12 cellular contexts compared by ENCODE assay signal in the genomic region with DNA sequence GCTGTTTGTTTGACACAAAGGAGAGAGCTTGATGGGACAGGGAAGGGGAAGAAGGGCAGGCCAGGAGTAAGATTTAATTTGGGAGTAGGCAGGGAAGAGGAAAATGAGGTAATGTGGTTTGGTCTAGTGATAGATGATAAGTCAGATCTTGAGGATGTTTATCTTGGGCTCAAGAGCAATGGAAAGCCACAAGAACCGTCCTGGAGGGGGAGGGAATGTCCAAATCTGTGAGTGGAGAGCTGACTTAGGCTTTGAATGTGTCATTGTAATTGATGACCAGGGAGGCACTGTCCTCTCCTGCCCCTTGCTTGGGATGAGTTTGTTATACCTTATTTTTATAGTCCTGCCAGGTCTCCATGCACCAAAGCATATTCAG. TPM values are rescaled to one million over a fixed set of nuclear protein-coding genes. Genes with fewer than 3 reads are reported as not detected.
DNase-seq lines count a peak whose midpoint lies in the region; TF ChIP-seq lines count a peak whose summit lies in the region.
"Had no signal": no experiment of that assay in that cellular context is flagged by ENCODE, and none has a peak within 500 bp of the region (broad histone marks: within the 10 kb centered on the region; RNA-seq: fewer than 3 reads in every experiment).

No MANE protein-coding gene starts in this region.

- no peaks in the 10 kb centered on the region for H3K36me3 Mint-ChIP-seq in activated T-helper 2 cell treated with anti-CD3 and anti-CD28 coated beads, Interferon-gamma antibody, Interleukin-2, Interleukin-4, amounts not matched to agents 10 μg/mL and 5 μg/mL and 100 μg/mL, durations not matched to agents 14 hours and 24 hours and 36 hours (ENCODE audit: low read depth)
- no peaks in the 10 kb centered on the region for H3K36me3 Mint-ChIP-seq in neural progenitor cell

- H3K4me3 Mint-ChIP-seq in activated T-helper 2 cell treated with anti-CD3 and anti-CD28 coated beads, Interferon-gamma antibody, Interleukin-2, Interleukin-4, amounts not matched to agents 10 μg/mL and 5 μg/mL and 100 μg/mL, durations not matched to agents 14 hours and 24 hours and 36 hours (ENCODE audit: low read depth): no peak overlapping the region
- H3K4me3 Mint-ChIP-seq in neural progenitor cell: no peak overlapping the region
- H3K4me3 Mint-ChIP-seq: dendritic cell treated with granulocyte-macrophage colony-stimulating factor and Interleukin-4, amounts not matched to agents 40 ng/mL and 50 ng/mL, for 4 days had no signal

- H3K4me1 ChIP-seq in right atrium auricular region (peaks cover 0 to 69% of the 10 kb centered on the region in 2 donors), stomach smooth muscle (ENCODE audit: control insufficient read depth, insufficient read depth, low read length) (peaks cover 54% of the 10 kb centered on the region), A673 (ENCODE audit: insufficient read depth, low read length, poor library complexity, severe bottlenecking) (no peaks in the 10 kb centered on the region), neural progenitor cell (peaks cover 16% of the 10 kb centered on the region)

- H4K20me1 ChIP-seq in neural progenitor cell (ENCODE audit: low read depth): peaks cover 18% of the 10 kb centered on the region

- H3K27ac ChIP-seq in WERI-Rb-1 (peak overlapping the region; percentile 79), right atrium auricular region (peak overlapping the region; percentile 76 to 81), stomach smooth muscle (ENCODE audit: low read length) (peak overlapping the region; percentile 97), A673 (ENCODE audit: low read depth, low read length, poor library complexity, severe bottlenecking) (no peak overlapping the region), neural progenitor cell (no peak overlapping the region)

- no peak overlapping the region for H3K4me2 ChIP-seq in neural progenitor cell

- no peaks in the 10 kb centered on the region for H3F3A ChIP-seq in neural progenitor cell (ENCODE audit: low read depth)

- no peak overlapping the region for H2AFZ ChIP-seq in neural progenitor cell (replicated peaks)

- H3K36me3 ChIP-seq in WERI-Rb-1 (no peaks in the 10 kb centered on the region), right atrium auricular region (no peaks in the 10 kb centered on the region), stomach smooth muscle (ENCODE audit: control insufficient read depth in 2 of 2, insufficient read depth in 2 of 2, low read length in 2 of 2) (peaks cover 0 to 3% of the 10 kb centered on the region in 2 donors), A673 (ENCODE audit: insufficient read depth, low read length, poor library complexity, severe bottlenecking) (no peaks in the 10 kb centered on the region), neural progenitor cell (no peaks in the 10 kb centered on the region)

- TF ChIP-seq CTCF in HFF-Myc (IDR thresholded peaks at IDR 0.05; ENCODE audit: low read depth, low read length, missing control alignments) (no peak), WERI-Rb-1 (IDR thresholded peaks at IDR 0.05; ENCODE audit: low read depth, low read length) (no peak), right atrium auricular region (IDR thresholded peaks at IDR 0.05) (no peak), A673 (conservative IDR thresholded peaks at IDR 0.05; ENCODE audit: low read depth, low read length) (no peak), neural progenitor cell (IDR thresholded peaks at IDR 0.05) (no peak)

- POLR2A ChIA-PET in A673 (lab: Charles Lee; ENCODE audit: low non-redundant PET): no interaction called here

- H3K4me1 Mint-ChIP-seq in activated T-helper 2 cell treated with anti-CD3 and anti-CD28 coated beads, Interferon-gamma antibody, Interleukin-2, Interleukin-4, amounts not matched to agents 10 μg/mL and 5 μg/mL and 100 μg/mL, durations not matched to agents 14 hours and 24 hours and 36 hours (ENCODE audit: low read depth): peaks cover 5% of the 10 kb centered on the region
- H3K4me1 Mint-ChIP-seq in neural progenitor cell: peaks cover 18% of the 10 kb centered on the region

- no peaks in the 10 kb centered on the region for H3K9me3 Mint-ChIP-seq in activated T-helper 2 cell treated with anti-CD3 and anti-CD28 coated beads, Interferon-gamma antibody, Interleukin-2, Interleukin-4, amounts not matched to agents 10 μg/mL and 5 μg/mL and 100 μg/mL, durations not matched to agents 14 hours and 24 hours and 36 hours
- no peaks in the 10 kb centered on the region for H3K9me3 Mint-ChIP-seq in neural progenitor cell
- H3K9me3 Mint-ChIP-seq: dendritic cell treated with granulocyte-macrophage colony-stimulating factor and Interleukin-4, amounts not matched to agents 40 ng/mL and 50 ng/mL, for 4 days had no signal

- H3K27me3 ChIP-seq in WERI-Rb-1 (ENCODE audit: insufficient read depth, low read depth, severe bottlenecking): no peaks in the 10 kb centered on the region
- H3K27me3 ChIP-seq in right atrium auricular region: no peaks in the 10 kb centered on the region
- H3K27me3 ChIP-seq in stomach smooth muscle (ENCODE audit: control insufficient read depth in 1 of 2, insufficient read depth in 2 of 2, low read length in 2 of 2): no peaks in the 10 kb centered on the region
- H3K27me3 ChIP-seq in A673 (replicated peaks; ENCODE audit: insufficient read depth, low read depth, low read length, poor library complexity): peaks cover 38% of the 10 kb centered on the region
- no peaks in the 10 kb centered on the region for H3K27me3 ChIP-seq in neural progenitor cell

- H3K27ac Mint-ChIP-seq in activated T-helper 2 cell treated with anti-CD3 and anti-CD28 coated beads, Interferon-gamma antibody, Interleukin-2, Interleukin-4, amounts not matched to agents 10 μg/mL and 5 μg/mL and 100 μg/mL, durations not matched to agents 14 hours and 24 hours and 36 hours: no peak overlapping the region
- no peak overlapping the region for H3K27ac Mint-ChIP-seq in neural progenitor cell
- H3K27ac Mint-ChIP-seq: dendritic cell treated with granulocyte-macrophage colony-stimulating factor and Interleukin-4, amounts not matched to agents 40 ng/mL and 50 ng/mL, for 4 days had no signal

- H3K9me3 ChIP-seq in WERI-Rb-1 (ENCODE audit: severe bottlenecking) (no peaks in the 10 kb centered on the region), right atrium auricular region (no peaks in the 10 kb centered on the region), stomach smooth muscle (ENCODE audit: control insufficient read depth in 2 of 2, low read length in 2 of 2) (no peaks in the 10 kb centered on the region), A673 (ENCODE audit: low read depth, low read length, poor library complexity, severe bottlenecking) (no peaks in the 10 kb centered on the region), neural progenitor cell (ENCODE audit: low read depth) (no peaks in the 10 kb centered on the region)

- intact Hi-C loops in A673 (cut with micrococcal nuclease; ENCODE audit: unreplicated experiment): no loop called here
- intact Hi-C loops in activated T-helper 2 cell treated with anti-CD3 and anti-CD28 coated beads, Interferon-gamma antibody, Interleukin-2, Interleukin-4, amounts not matched to agents 10 μg/mL and 5 μg/mL and 100 μg/mL, durations not matched to agents 14 hours and 24 hours and 36 hours (cut with micrococcal nuclease): no loop called here

- DNase-seq in HFF-Myc (ENCODE audit: extremely low read depth, low read depth) (peak; percentile 38), WERI-Rb-1 (peak; percentile 67), right atrium auricular region (ENCODE audit: low spot score) (no peak), A673 (ENCODE audit: low spot score) (no peak), SHP77 (lab: John Stamatoyannopoulos, UW) (no peak), neural progenitor cell (ENCODE audit: low spot score) (no peak)
- no peak for DNase-seq in activated T-helper 2 cell treated with anti-CD3 and anti-CD28 coated beads, Interferon-gamma antibody, Interleukin-2, Interleukin-4, amounts not matched to agents 10 μg/mL and 5 μg/mL and 100 μg/mL, durations not matched to agents 14 hours and 24 hours and 36 hours (ENCODE audit: low spot score)
- DNase-seq: activated CD8-positive, alpha-beta memory T cell treated with anti-CD3 and anti-CD28 coated beads, Interleukin-2, amount 50 U/mL, for 48 hours; NCI-H1048; stimulated activated CD4-positive, alpha-beta T cell treated with anti-CD3 and anti-CD28 coated beads, Interleukin-4, amount 100 ng/mL, for 4 hours had no signal

- CTCF ChIA-PET in A673 (lab: Charles Lee): no interaction called here

- H3K9ac ChIP-seq in stomach smooth muscle (ENCODE audit: low read length in 2 of 2) (peak overlapping the region in 1 of 2 donors; percentile 3), neural progenitor cell (no peak overlapping the region)

- no peaks in the 10 kb centered on the region for H3K79me2 ChIP-seq in neural progenitor cell (ENCODE audit: low read depth)

- BruUV-seq in A673 (replicated peaks; lab: Mats Ljungman, UMichigan): no TSS peak

- no peak overlapping the region for H3K4me3 ChIP-seq in HFF-Myc (replicated peaks; ENCODE audit: low read depth, low read length)
- no peak overlapping the region for H3K4me3 ChIP-seq in WERI-Rb-1 (ENCODE audit: low read depth, low read length)
- H3K4me3 ChIP-seq in right atrium auricular region: no peak overlapping the region
- H3K4me3 ChIP-seq in stomach smooth muscle (ENCODE audit: low read length in 2 of 2): peak overlapping the region in 1 of 2 donors; percentile 40
- H3K4me3 ChIP-seq in A673 (ENCODE audit: low read depth, low read length, poor library complexity, severe bottlenecking): no peak overlapping the region
- no peak overlapping the region for H3K4me3 ChIP-seq in neural progenitor cell

- peaks cover 8% of the 10 kb centered on the region for H3K27me3 Mint-ChIP-seq in activated T-helper 2 cell treated with anti-CD3 and anti-CD28 coated beads, Interferon-gamma antibody, Interleukin-2, Interleukin-4, amounts not matched to agents 10 μg/mL and 5 μg/mL and 100 μg/mL, durations not matched to agents 14 hours and 24 hours and 36 hours (ENCODE audit: low read depth)
- peaks cover 4% of the 10 kb centered on the region for H3K27me3 Mint-ChIP-seq in neural progenitor cell (ENCODE audit: insufficient read depth, low read depth)
- H3K27me3 Mint-ChIP-seq: dendritic cell treated with granulocyte-macrophage colony-stimulating factor and Interleukin-4, amounts not matched to agents 40 ng/mL and 50 ng/mL, for 4 days had no signal

RNA-seq across cellular contexts. Expression of gene MAMDC2, which starts 37.5 kb away (rescaled TPM):
- total RNA-seq in right atrium auricular region (10 to 100 TPM; 28.8 to 32.5 TPM), A673 (2021) (not detected in 2 replicates), neural progenitor cell (ENCODE audit: low replicate concordance) (20.9 and 28.7 TPM in 2 replicates)
- not detected in 2 replicates for total RNA-seq in activated T-helper 2 cell treated with anti-CD3 and anti-CD28 coated beads, Interferon-gamma antibody, Interleukin-2, Interleukin-4, amounts not matched to agents 10 μg/mL and 5 μg/mL and 100 μg/mL, durations not matched to agents 14 hours and 24 hours and 36 hours

Comparison
In these comparisons a context has a peak if more than half of its experiments do, and no peak if none do; other contexts are left out.
1. DNase-seq: peak in HFF-Myc (single experiment) and WERI-Rb-1 (single experiment); none in right atrium auricular region (single experiment), A673 (single experiment), activated T-helper 2 cell treated with anti-CD3 and anti-CD28 coated beads, Interferon-gamma antibody, Interleukin-2, Interleukin-4, amounts not matched to agents 10 μg/mL and 5 μg/mL and 100 μg/mL, durations not matched to agents 14 hours and 24 hours and 36 hours (single experiment), SHP77 (0 of 2) and neural progenitor cell (single experiment).
2. H3K27ac ChIP-seq: peak in WERI-Rb-1 (single experiment), right atrium auricular region (2 of 2) and stomach smooth muscle (single experiment); none in A673 (single experiment) and neural progenitor cell (single experiment).
3. RNA of gene MAMDC2, which starts 37.5 kb away (total RNA-seq): 28.8 to 32.5 TPM in right atrium auricular region and 20.9 to 28.7 TPM in neural progenitor cell; not detected in activated T-helper 2 cell treated with anti-CD3 and anti-CD28 coated beads, Interferon-gamma antibody, Interleukin-2, Interleukin-4, amounts not matched to agents 10 μg/mL and 5 μg/mL and 100 μg/mL, durations not matched to agents 14 hours and 24 hours and 36 hours and not detected in A673; every median in the first group is over 10 times any median in the second.